In the genomic region with DNA sequence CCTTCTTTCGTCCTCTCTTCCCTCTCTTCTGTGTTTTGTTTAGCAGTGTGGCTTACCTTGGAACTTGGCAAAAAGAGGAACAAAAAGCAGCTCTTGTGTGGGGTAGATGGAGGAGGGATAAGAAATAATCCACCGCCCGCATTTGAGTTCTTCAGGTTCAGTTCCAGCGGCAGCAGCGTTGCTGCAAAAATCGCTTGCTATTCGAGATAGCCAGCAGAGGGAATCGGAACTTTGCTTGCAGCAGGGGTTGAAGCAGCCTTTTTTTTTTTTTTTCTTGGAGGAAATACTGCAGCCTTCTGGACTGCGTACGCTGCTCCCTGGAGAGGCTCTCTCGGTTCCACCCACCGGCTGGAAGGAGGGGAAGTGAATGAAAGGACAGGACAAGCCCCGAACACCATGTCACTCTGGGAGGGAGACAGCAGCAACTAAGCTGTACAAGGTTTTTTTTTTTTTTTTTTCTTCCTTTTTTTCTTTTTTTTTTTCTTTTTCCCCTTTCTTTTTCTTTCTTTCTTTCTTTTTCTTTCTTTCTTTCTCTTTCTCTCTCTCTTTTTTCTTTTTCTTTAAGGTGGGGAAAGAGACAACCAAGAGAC, we compare ENCODE assay signal across 8 cellular contexts. TPM values are rescaled to one million over a fixed set of nuclear protein-coding genes. Genes with fewer than 3 reads are reported as not detected.
A peak's percentile ranks its signal among the peaks of the same experiment; 100 is the strongest.
DNase-seq lines count a peak whose midpoint lies in the region; ATAC-seq and TF ChIP-seq lines count a peak whose summit lies in the region.

Gene RBMS3, plus strand, starts transcription at position 397 of the 590 bp plus-strand sequence.

- intact Hi-C loops in PC-3 (cut with micrococcal nuclease): loop anchor here (1.0 to 10.0 kb wide), 9 partner anchors 78 to 484 kb away; no protein-coding TSS in a partner anchor

- H3F3A ChIP-seq in PC-3 (ENCODE audit: low read length, unreplicated experiment): no peaks in the 10 kb centered on the region

- H3K27me3 ChIP-seq in GM06990 (replicated peaks; ENCODE audit: control insufficient read depth, insufficient read depth, low read length) (no peaks in the 10 kb centered on the region), PC-3 (ENCODE audit: low read length) (no peaks in the 10 kb centered on the region)

- H3K4me3 ChIP-seq in AG04449 (ENCODE audit: low read depth, low read length) (peak within 1 kb of the TSS; percentile 78), GM06990 (replicated peaks; ENCODE audit: low read depth, low read length) (peak within 1 kb of the TSS; percentile 75), PC-3 (ENCODE audit: low read length) (peak within 1 kb of the TSS; percentile 71), iPS-18c (ENCODE audit: insufficient read depth, low read depth, low read length) (peak within 1 kb of the TSS; percentile 38), retinal pigment epithelial cell (ENCODE audit: low read length) (peak within 1 kb of the TSS; percentile 69)

- peak within 1 kb of the TSS; percentile 90 for H2AFZ ChIP-seq in PC-3 (ENCODE audit: low read length)

- CTCF ChIA-PET in AG04449 (lab: Yijun Ruan, JAX) (interaction anchor here (0.7 to 1.6 kb wide), 9 partner anchors 9 to 731 kb away, joined by 3 to 6 read pairs (median 4); no protein-coding TSS in a partner anchor), PC-3 (lab: Charles Lee) (interaction anchor here (0.7 to 1.9 kb wide), 5 partner anchors 92 to 670 kb away, joined by 4 to 9 read pairs (median 5); no protein-coding TSS in a partner anchor)

- no peaks in the 10 kb centered on the region for H4K20me1 ChIP-seq in PC-3 (ENCODE audit: low read length)

- peak; percentile 61 for TF ChIP-seq CTCF in AG04449 (IDR thresholded peaks at IDR 0.05; ENCODE audit: insufficient read depth, low read length, missing control alignments)
- peak; percentile 57 for TF ChIP-seq CTCF in GM06990 (IDR thresholded peaks at IDR 0.05; ENCODE audit: insufficient read depth, low read length, poor library complexity, severe bottlenecking)
- peak; percentile 58 for TF ChIP-seq CTCF in PC-3 (conservative IDR thresholded peaks at IDR 0.05; ENCODE audit: low read depth, low read length)
- TF ChIP-seq CTCF in retinal pigment epithelial cell (conservative IDR thresholded peaks at IDR 0.05; ENCODE audit: low read depth, low read length): peak; percentile 55

- H3K79me2 ChIP-seq in PC-3 (ENCODE audit: low read length): peaks cover 44% of the 10 kb centered on the region

- no peaks in the 10 kb centered on the region for H3K9me2 ChIP-seq in PC-3 (replicated peaks; ENCODE audit: low read length)

- peak within 1 kb of the TSS; percentile 84 for H3K4me2 ChIP-seq in PC-3 (ENCODE audit: low read length)

- TSS peak; percentile 79 for BruUV-seq in PC-3 (replicated peaks; lab: Mats Ljungman, UMichigan)

- H3K27ac ChIP-seq in PC-3 (ENCODE audit: low read length): peak within 1 kb of the TSS; percentile 69
- peak within 1 kb of the TSS; percentile 52 for H3K27ac ChIP-seq in caudate nucleus (ENCODE audit: low read depth, low read length)

- peak within 1 kb of the TSS; percentile 69 for H3K9ac ChIP-seq in PC-3 (ENCODE audit: low read length)

- ATAC-seq in HG02885 (IDR thresholded peaks at IDR 0.05; ENCODE audit: poor library complexity, unreplicated experiment) (peak; percentile 48), PC-3 (peak; percentile 83), GM19467 (IDR thresholded peaks at IDR 0.05; ENCODE audit: unreplicated experiment) (no peak)

- H3K9me3 ChIP-seq in PC-3 (ENCODE audit: low read length) (no peaks in the 10 kb centered on the region), iPS-18c (ENCODE audit: control insufficient read depth, insufficient read depth, low read length) (no peaks in the 10 kb centered on the region)

- DNase-seq in AG04449 (ENCODE audit: low read depth, low spot score) (peak; percentile 86), GM06990 (ENCODE audit: extremely low read depth, insufficient read length) (peak; percentile 47), PC-3 (peak; percentile 91), caudate nucleus (lab: John Stamatoyannopoulos, UW) (peak in 43 of 61 donors; percentile 3 to 66 (median 29)), retinal pigment epithelial cell (ENCODE audit: low read depth) (peak; percentile 78)

- POLR2A ChIA-PET in AG04449 (lab: Yijun Ruan, JAX) (interaction anchor here (0.6 to 1.8 kb wide), 5 partner anchors 41 to 480 kb away, joined by 3 to 11 read pairs (median 3); no protein-coding TSS in a partner anchor), PC-3 (lab: Charles Lee; ENCODE audit: unreplicated experiment) (interaction anchor here (0.5 to 0.7 kb wide), 5 partner anchors 24 to 468 kb away, joined by 3 to 12 read pairs (median 4); no protein-coding TSS in a partner anchor)

- H3K36me3 ChIP-seq in GM06990 (ENCODE audit: control insufficient read depth, insufficient read depth, low read length): no peaks in the 10 kb centered on the region
- H3K36me3 ChIP-seq in PC-3 (ENCODE audit: low read depth, low read length): no peaks in the 10 kb centered on the region

- H3K4me1 ChIP-seq in PC-3 (ENCODE audit: insufficient read depth, low read length): peaks cover 25% of the 10 kb centered on the region

RNA-seq across cellular contexts. Expression of gene RBMS3, which starts in this region (rescaled TPM):
- 5.4 and 13.5 TPM in 2 replicates for total RNA-seq in PC-3 (2014; rRNA removed)

Comparison
In these comparisons a context has a peak if more than half of its experiments do, and no peak if none do; other contexts are left out.
1. DNase-seq: peak in every context shown above with its lines; median percentile 91 in PC-3; 86 in AG04449; 78 in retinal pigment epithelial cell; 47 in GM06990; 29 in caudate nucleus.